Comparison of ENCODE assay signal across 2 cellular contexts in genomic region chr10:86970152-86970886, GRCh38.
TF ChIP-seq lines count a peak whose summit lies in the region.

No MANE protein-coding gene starts in this region.

TF ChIP-seq in IMR-90, 13 proteins besides CTCF, POLR2A, EP300 and RAD21:
- TF ChIP-seq RFX5 (IDR thresholded peaks at IDR 0.05; ENCODE audit: low read depth, low read length) = no peak
- TF ChIP-seq BHLHE40 (IDR thresholded peaks at IDR 0.05; ENCODE audit: low read depth, low read length) = no peak
- no peak for TF ChIP-seq RCOR1 (IDR thresholded peaks at IDR 0.05; ENCODE audit: insufficient replicate concordance, low read length)
- no peak for TF ChIP-seq CEBPB (IDR thresholded peaks at IDR 0.05; ENCODE audit: low read depth, low read length)
- no peak for TF ChIP-seq MAZ (IDR thresholded peaks at IDR 0.05; ENCODE audit: borderline replicate concordance, low read depth, low read length)
- TF ChIP-seq MAFK (IDR thresholded peaks at IDR 0.05; ENCODE audit: low read depth, low read length) = no peak
- TF ChIP-seq, protein P1, sequence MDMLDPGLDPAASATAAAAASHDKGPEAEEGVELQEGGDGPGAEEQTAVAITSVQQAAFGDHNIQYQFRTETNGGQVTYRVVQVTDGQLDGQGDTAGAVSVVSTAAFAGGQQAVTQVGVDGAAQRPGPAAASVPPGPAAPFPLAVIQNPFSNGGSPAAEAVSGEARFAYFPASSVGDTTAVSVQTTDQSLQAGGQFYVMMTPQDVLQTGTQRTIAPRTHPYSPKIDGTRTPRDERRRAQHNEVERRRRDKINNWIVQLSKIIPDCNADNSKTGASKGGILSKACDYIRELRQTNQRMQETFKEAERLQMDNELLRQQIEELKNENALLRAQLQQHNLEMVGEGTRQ (IDR thresholded peaks at IDR 0.05; ENCODE audit: low read depth, low read length) = no peak
- no peak for TF ChIP-seq MXI1 (IDR thresholded peaks at IDR 0.05; ENCODE audit: borderline replicate concordance, low read depth, low read length)
- TF ChIP-seq FOS (IDR thresholded peaks at IDR 0.05; ENCODE audit: low read depth, low read length) = no peak
- TF ChIP-seq SMC3 (IDR thresholded peaks at IDR 0.05; ENCODE audit: low read depth, low read length) = no peak
- TF ChIP-seq ELK1 (IDR thresholded peaks at IDR 0.05; ENCODE audit: borderline replicate concordance, low read depth, low read length) = no peak
- no peak for TF ChIP-seq NFE2L2 (IDR thresholded peaks at IDR 0.05; ENCODE audit: low read depth, low read length)
- TF ChIP-seq CHD1 (IDR thresholded peaks at IDR 0.05; ENCODE audit: low read depth, low read length) = no peak

TF ChIP-seq in GM12878, 131 proteins besides CTCF, POLR2A, EP300 and RAD21:
- TF ChIP-seq BACH1 (IDR thresholded peaks at IDR 0.05; ENCODE audit: borderline replicate concordance) = 0 out of 2 replicates have a peak, but pooled peaks have one; percentile 47
- TF ChIP-seq KLF5 (IDR thresholded peaks at IDR 0.05; ENCODE audit: partially characterized antibody) = no peak
- TF ChIP-seq PML (IDR thresholded peaks at IDR 0.05; ENCODE audit: low read length) = no peak
- no peak for TF ChIP-seq TCF3 (IDR thresholded peaks at IDR 0.05; ENCODE audit: borderline replicate concordance, insufficient read depth, low read depth, low read length)
- TF ChIP-seq, protein P1 (IDR thresholded peaks at IDR 0.05; ENCODE audit: borderline replicate concordance, low read depth, low read length) = no peak
- TF ChIP-seq POLR2AphosphoS2 (IDR thresholded peaks at IDR 0.05; ENCODE audit: low read depth, low read length) = no peak
- TF ChIP-seq BHLHE40 (IDR thresholded peaks at IDR 0.05; ENCODE audit: borderline replicate concordance in 1 of 2, low read depth in 2 of 2, low read length in 1 of 2) = peak in 1 of 2 experiments; percentile 13; a peak in 1 of 4 replicates
- no peak for TF ChIP-seq ATF2 (IDR thresholded peaks at IDR 0.05; ENCODE audit: low read length)
- no peak for TF ChIP-seq SP1 (IDR thresholded peaks at IDR 0.05; ENCODE audit: low read depth, low read length)
- TF ChIP-seq MYB (IDR thresholded peaks at IDR 0.05; ENCODE audit: borderline replicate concordance, low read depth, low read length) = no peak
